16 cellular contexts compared by ENCODE assay signal in the genomic region with DNA sequence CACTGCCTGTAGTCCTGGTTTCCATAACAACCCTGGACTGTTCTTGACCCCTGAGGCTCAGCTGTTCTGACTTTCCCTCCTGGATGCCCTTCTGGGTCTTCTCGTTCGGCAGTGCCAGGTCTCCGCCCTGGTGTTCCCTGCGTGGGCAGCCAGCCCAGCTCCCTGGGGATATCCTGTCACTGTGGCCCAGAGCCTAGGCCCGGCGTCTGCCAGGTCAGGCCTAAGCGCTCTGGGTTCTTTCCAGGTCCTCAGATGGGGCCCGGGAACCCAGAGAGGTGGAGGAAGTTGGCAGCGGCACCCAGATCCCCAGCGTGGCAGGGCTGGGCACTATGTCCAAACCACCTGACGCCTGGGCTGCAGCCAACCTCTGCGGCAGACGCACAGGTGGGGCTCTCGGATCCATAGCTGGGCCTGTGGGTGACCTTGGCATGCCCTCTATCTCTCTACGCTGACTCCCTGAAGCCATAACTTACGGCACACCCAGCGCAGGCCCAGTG. TPM values are rescaled to one million over a fixed set of nuclear protein-coding genes. Genes with fewer than 3 reads are reported as not detected.
A peak's percentile ranks its signal among the peaks of the same experiment; 100 is the strongest.
DNase-seq lines count a peak whose midpoint lies in the region; ATAC-seq and TF ChIP-seq lines count a peak whose summit lies in the region.
"Had no signal": no experiment of that assay in that cellular context is flagged by ENCODE, and none has a peak within 500 bp of the region (broad histone marks: within the 10 kb centered on the region; RNA-seq: fewer than 3 reads in every experiment).

No MANE protein-coding gene starts in this region.

- no peak for ATAC-seq in HG03159 (IDR thresholded peaks at IDR 0.05; ENCODE audit: unreplicated experiment)
- no peak for ATAC-seq in CD8-positive, alpha-beta T cell
- ATAC-seq in HG02840 (IDR thresholded peaks at IDR 0.05; ENCODE audit: low FRiP score, unreplicated experiment) = no peak
- ATAC-seq: activated naive CD4-positive, alpha-beta T cell treated with anti-CD3 and anti-CD28 coated beads, Interleukin-2, amount 50 U/mL, for 72 hours; stimulated activated naive CD8-positive, alpha-beta T cell treated with anti-CD3 and anti-CD28 coated beads, Interleukin-15, Interleukin-2, amounts not matched to agents 100 U/mL and 50 U/mL, for 24 hours had no signal

- H3K9me3 ChIP-seq in left ventricle myocardium inferior (replicated peaks) = peaks cover 24% of the 10 kb centered on the region
- H3K9me3 ChIP-seq in CD8-positive, alpha-beta T cell (ENCODE audit: low read length) = no peaks in the 10 kb centered on the region

- no peak for TF ChIP-seq CTCF in left ventricle myocardium inferior (IDR thresholded peaks at IDR 0.05; ENCODE audit: borderline replicate concordance)
- no peak for TF ChIP-seq CTCF in CD8-positive, alpha-beta T cell (IDR thresholded peaks at IDR 0.05)

- DNase-seq in DMS79 (lab: John Stamatoyannopoulos, UW) = peak; percentile 15
- DNase-seq in RPMI8226 = peak; percentile 93
- peak; percentile 88 for DNase-seq in left ventricle myocardium inferior
- peak; percentile 35 for DNase-seq in pons (ENCODE audit: low spot score)
- no peak for DNase-seq in CD8-positive, alpha-beta T cell
- no peak for DNase-seq in activated CD8-positive, alpha-beta memory T cell treated with anti-CD3 and anti-CD28 coated beads, Interleukin-2, amount 50 U/mL, for 48 hours
- DNase-seq: activated CD4-positive, alpha-beta T cell treated with anti-CD3 and anti-CD28 coated beads, Interleukin-2, amount 10 ng/mL, durations not matched to agents 24 days and 14 days; AML-193; effector CD8-positive, alpha-beta T cell; NCI-H510A treated with DMSO at 0.1 percent for 48 hours; stimulated activated CD4-positive, alpha-beta T cell treated with anti-CD3 and anti-CD28 coated beads, Interleukin-2, amount 100 ng/mL, for 24 hours; stimulated activated naive CD8-positive, alpha-beta T cell treated with anti-CD3 and anti-CD28 coated beads, Interleukin-15, Interleukin-2, amounts not matched to agents 100 U/mL and 50 U/mL, for 24 hours had no signal

- intact Hi-C loops in left ventricle myocardium inferior (cut with micrococcal nuclease) = no loop called here
- intact Hi-C loops in CD8-positive, alpha-beta T cell (cut with DNase I, micrococcal nuclease) = no loop called here

- no peak overlapping the region for H3K27ac Mint-ChIP-seq in CD8-positive, alpha-beta T cell
- H3K27ac Mint-ChIP-seq: activated CD4-positive, alpha-beta T cell treated with anti-CD3 and anti-CD28 coated beads, Interleukin-2, amount 10 ng/mL, durations not matched to agents 24 days and 14 days; activated naive CD4-positive, alpha-beta T cell treated with anti-CD3 and anti-CD28 coated beads, Interleukin-2, amount 50 U/mL, for 72 hours had no signal

- no peak overlapping the region for H3K4me3 Mint-ChIP-seq in CD8-positive, alpha-beta T cell
- H3K4me3 Mint-ChIP-seq: activated CD4-positive, alpha-beta T cell treated with anti-CD3 and anti-CD28 coated beads, Interleukin-2, amount 10 ng/mL, durations not matched to agents 24 days and 14 days had no signal

- peak overlapping the region; percentile 77 for H3K27ac ChIP-seq in left ventricle myocardium inferior (replicated peaks)
- no peak overlapping the region for H3K27ac ChIP-seq in CD8-positive, alpha-beta T cell (ENCODE audit: low read depth, low read length)
- H3K27ac ChIP-seq: SK-N-MC had no signal

- H3K4me1 ChIP-seq in left ventricle myocardium inferior = peaks cover 44% of the 10 kb centered on the region
- H3K4me1 ChIP-seq in CD8-positive, alpha-beta T cell (ENCODE audit: insufficient read depth, low read length) = peaks cover 15% of the 10 kb centered on the region

- H3K27me3 ChIP-seq in left ventricle myocardium inferior (ENCODE audit: low read depth) = no peaks in the 10 kb centered on the region
- no peaks in the 10 kb centered on the region for H3K27me3 ChIP-seq in CD8-positive, alpha-beta T cell (ENCODE audit: insufficient read depth, low read length)

- H3K36me3 Mint-ChIP-seq in CD8-positive, alpha-beta T cell = no peaks in the 10 kb centered on the region

- POLR2A ChIA-PET in CD8-positive, alpha-beta T cell (lab: Charles Lee) = interaction anchor here (1.0 kb wide), 1 partner anchor 11 kb away, joined by 3 read pairs; no protein-coding TSS in a partner anchor

- no peaks in the 10 kb centered on the region for H3K36me3 ChIP-seq in left ventricle myocardium inferior
- no peaks in the 10 kb centered on the region for H3K36me3 ChIP-seq in CD8-positive, alpha-beta T cell (ENCODE audit: insufficient read depth, low read length)

- no peak overlapping the region for H3K4me3 ChIP-seq in left ventricle myocardium inferior
- H3K4me3 ChIP-seq in CD8-positive, alpha-beta T cell (ENCODE audit: low read depth, low read length) = no peak overlapping the region
- H3K4me3 ChIP-seq: SK-N-MC had no signal

- CTCF ChIA-PET in CD8-positive, alpha-beta T cell (lab: Charles Lee) = no interaction called here

- peaks cover 19% of the 10 kb centered on the region for H3K4me1 Mint-ChIP-seq in CD8-positive, alpha-beta T cell (ENCODE audit: low read depth)

- peaks cover 3% of the 10 kb centered on the region for H3K9me3 Mint-ChIP-seq in CD8-positive, alpha-beta T cell

- H3K27me3 Mint-ChIP-seq in CD8-positive, alpha-beta T cell (ENCODE audit: low read depth) = no peaks in the 10 kb centered on the region

RNA-seq across cellular contexts. Expression of a gene that starts 12.5 kb away (rescaled TPM):
- 8.6 TPM for total RNA-seq in left ventricle myocardium inferior
- 100 to 1,000 TPM; 197 to 200 TPM for total RNA-seq in CD8-positive, alpha-beta T cell

Comparison
In these comparisons a context has a peak if more than half of its experiments do, and no peak if none do; other contexts are left out.
1. DNase-seq: peak in DMS79 (single experiment), RPMI8226 (single experiment), left ventricle myocardium inferior (single experiment) and pons (single experiment); none in CD8-positive, alpha-beta T cell (0 of 7) and activated CD8-positive, alpha-beta memory T cell treated with anti-CD3 and anti-CD28 coated beads, Interleukin-2, amount 50 U/mL, for 48 hours (single experiment).
2. RNA of a gene that starts 12.5 kb away (total RNA-seq): 197 to 200 TPM in CD8-positive, alpha-beta T cell; 8.6 TPM in left ventricle myocardium inferior (single experiment); every median in the first group is over 10 times any median in the second.